9 cellular contexts compared by ENCODE assay signal in genomic region chr16:29675811-29676643, GRCh38. TPM values are rescaled to one million over a fixed set of nuclear protein-coding genes. Genes with fewer than 3 reads are reported as not detected.
DNase-seq lines count a peak whose midpoint lies in the region; ATAC-seq and TF ChIP-seq lines count a peak whose summit lies in the region.
"Had no signal": no experiment of that assay in that cellular context is flagged by ENCODE, and none has a peak within 500 bp of the region (broad histone marks: within the 10 kb centered on the region; RNA-seq: fewer than 3 reads in every experiment).

No MANE protein-coding gene starts in this region.

- no peaks in the 10 kb centered on the region for H4K20me1 ChIP-seq in H9 (ENCODE audit: control insufficient read depth, insufficient read depth, insufficient read length)
- no peaks in the 10 kb centered on the region for H4K20me1 ChIP-seq in SK-N-SH (ENCODE audit: insufficient read depth)

- H3K9me3 ChIP-seq in H9 (ENCODE audit: control insufficient read depth, low read depth, low read length): no peaks in the 10 kb centered on the region
- no peaks in the 10 kb centered on the region for H3K9me3 ChIP-seq in SK-N-SH
- H3K9me3 ChIP-seq: adrenal gland had no signal

- H3K23ac ChIP-seq in H9 (ENCODE audit: insufficient read length, low read depth, low read length): no peak overlapping the region

- H3K4me1 Mint-ChIP-seq in CD14-positive monocyte (peaks cover 53% of the 10 kb centered on the region), H9 (peaks cover 17 to 24% of the 10 kb centered on the region in 2 experiments)

- no CpG with 5 or more reads among the region's 3 CpGs for WGBS in H9 (ENCODE audit: extremely low coverage, insufficient read length, low lambda C conversion rate)
- 47% methylated on average over 3 of the region's 3 CpGs for WGBS in SK-N-SH (ENCODE audit: low lambda C conversion rate)

- POLR2A ChIA-PET in SK-N-SH (lab: Yijun Ruan, JAX): no interaction called here

- H4K5ac ChIP-seq in H9 (ENCODE audit: insufficient read length, low read depth, low read length): no peak overlapping the region

- H3K4me2 ChIP-seq in H9 (ENCODE audit: insufficient read depth, insufficient read length, low read length) (no peak overlapping the region), SK-N-SH (no peak overlapping the region)

- H3K36me3 ChIP-seq in SK-N-SH (replicated peaks in 1 of 2; ENCODE audit: control insufficient read depth in 1 of 2, insufficient read depth in 2 of 2, low read length in 1 of 2): no peaks in the 10 kb centered on the region
- H3K36me3 ChIP-seq: adrenal gland had no signal

- no peak overlapping the region for H4K91ac ChIP-seq in H9 (ENCODE audit: insufficient read length, low read depth, low read length)

- ATAC-seq in left ventricle myocardium superior (peak; percentile 42), GM19397 (IDR thresholded peaks at IDR 0.05; ENCODE audit: unreplicated experiment) (no peak), HG02884 (IDR thresholded peaks at IDR 0.05; ENCODE audit: unreplicated experiment) (no peak)

- H3K4ac ChIP-seq in H9 (ENCODE audit: low read depth, low read length): no peak overlapping the region

- no peaks in the 10 kb centered on the region for H3F3A ChIP-seq in SK-N-SH (replicated peaks; ENCODE audit: insufficient read depth)

- H3K79me2 ChIP-seq in H9 (ENCODE audit: insufficient read depth, low read length) (peaks cover 3% of the 10 kb centered on the region; the same call in 1 of the 2 replicates), SK-N-SH (ENCODE audit: insufficient read depth) (no peaks in the 10 kb centered on the region)

- no peaks in the 10 kb centered on the region for H3K79me1 ChIP-seq in H9 (ENCODE audit: insufficient read depth, low read depth, low read length, poor library complexity, severe bottlenecking)

- peak overlapping the region; percentile 42 to 85 (median 54) for H3K27ac Mint-ChIP-seq in CD14-positive monocyte
- peak overlapping the region in 1 of 3 experiments; percentile 46; a peak in 3 of 7 replicates for H3K27ac Mint-ChIP-seq in H9

- TF ChIP-seq EP300 in SK-N-SH (IDR thresholded peaks at IDR 0.05; ENCODE audit: borderline replicate concordance in 1 of 2, low read depth in 1 of 2, low read length in 1 of 2): no peak

- H2BK5ac ChIP-seq in H9 (ENCODE audit: insufficient read length, low read length): no peak overlapping the region

- intact Hi-C loops in CD14-positive monocyte (cut with micrococcal nuclease): no loop called here
- intact Hi-C loops in left ventricle myocardium superior (cut with micrococcal nuclease): no loop called here

- no peak overlapping the region for H2AK5ac ChIP-seq in H9 (ENCODE audit: insufficient read length, low read length)

- no peak for TF ChIP-seq CTCF in CD14-positive monocyte (IDR thresholded peaks at IDR 0.05)
- no peak for TF ChIP-seq CTCF in H9 (conservative IDR thresholded peaks at IDR 0.05)
- no peak for TF ChIP-seq CTCF in SK-N-SH (IDR thresholded peaks at IDR 0.05)

- no peak overlapping the region for H3K9ac ChIP-seq in H9 (ENCODE audit: extremely low read depth, insufficient read length, low read length)
- no peak overlapping the region for H3K9ac ChIP-seq in SK-N-SH

- H3K27ac ChIP-seq in H9 (ENCODE audit: insufficient read length, low read depth, low read length) (no peak overlapping the region), SK-N-SH (ENCODE audit: low read depth in 2 of 2, low read length in 1 of 2) (no peak overlapping the region)
- H3K27ac ChIP-seq: adrenal gland had no signal

- H2BK20ac ChIP-seq in H9 (ENCODE audit: low read depth, low read length, poor library complexity, severe bottlenecking): no peak overlapping the region

- H3K4me3 ChIP-seq in SK-N-SH (ENCODE audit: low read depth in 2 of 2, low read length in 1 of 2): no peak overlapping the region
- H3K4me3 ChIP-seq: adrenal gland had no signal

- H3K9me2 ChIP-seq in SK-N-SH: no peaks in the 10 kb centered on the region

- no peak overlapping the region for H3K18ac ChIP-seq in H9 (ENCODE audit: insufficient read length, low read depth, low read length)

- H3K27me3 Mint-ChIP-seq in CD14-positive monocyte (ENCODE audit: low read depth in 3 of 3) (peaks cover 2% of the 10 kb centered on the region in 3 donors), H9 (ENCODE audit: low read depth) (no peaks in the 10 kb centered on the region; the same call in 1 of the 2 replicates)

- H4K8ac ChIP-seq in H9 (replicated peaks; ENCODE audit: insufficient read length, low read depth, low read length): no peak overlapping the region

- H3K9me3 Mint-ChIP-seq in CD14-positive monocyte (no peaks in the 10 kb centered on the region), H9 (no peaks in the 10 kb centered on the region)

- no peaks in the 10 kb centered on the region for H3K27me3 ChIP-seq in H9 (ENCODE audit: insufficient read depth, low read length)
- no peaks in the 10 kb centered on the region for H3K27me3 ChIP-seq in SK-N-SH (ENCODE audit: insufficient read depth)
- H3K27me3 ChIP-seq: adrenal gland had no signal

- H3T11ph ChIP-seq in H9 (ENCODE audit: low read length): no peak overlapping the region

- no peak overlapping the region for H2BK120ac ChIP-seq in H9 (ENCODE audit: low read depth, low read length, poor library complexity, severe bottlenecking)

- no peak overlapping the region for H2BK15ac ChIP-seq in H9 (ENCODE audit: low read depth, low read length)

- no peak for DNase-seq in CD14-positive monocyte (ENCODE audit: low spot score)
- peak; percentile 67 for DNase-seq in H9
- DNase-seq in SK-N-SH: peak; percentile 67
- no peak for DNase-seq in left ventricle myocardium superior
- DNase-seq in A172 (ENCODE audit: low spot score): no peak
- DNase-seq in activated CD8-positive, alpha-beta memory T cell treated with anti-CD3 and anti-CD28 coated beads, Interleukin-2, amount 50 U/mL, for 48 hours: no peak

- H3K36me3 Mint-ChIP-seq in CD14-positive monocyte (peaks cover 4 to 15% of the 10 kb centered on the region in 2 donors), H9 (ENCODE audit: insufficient read depth in 1 of 3, low read depth in 3 of 3) (peaks cover 3 to 7% (median 6%) of the 10 kb centered on the region in 3 experiments)

- H3K4me1 ChIP-seq in H9 (ENCODE audit: insufficient read depth, low read length): peaks cover 3% of the 10 kb centered on the region; the same call in 1 of the 2 replicates
- H3K4me1 ChIP-seq in SK-N-SH (ENCODE audit: control insufficient read depth in 1 of 2, insufficient read depth in 2 of 2, low read depth in 1 of 2, low read length in 1 of 2): peaks cover 0 to 2% of the 10 kb centered on the region in 2 experiments; a peak in 1 of 4 replicates

- peaks cover 6% of the 10 kb centered on the region for H3K23me2 ChIP-seq in H9 (ENCODE audit: insufficient read length, low read depth, low read length, poor library complexity, severe bottlenecking)

- H3K14ac ChIP-seq in H9 (ENCODE audit: insufficient read depth, low read length): no peak overlapping the region

- CTCF ChIA-PET in SK-N-SH (lab: Yijun Ruan, JAX): interaction anchor here (1.1 to 1.2 kb wide), 2 partner anchors 46 to 53 kb away, joined by 4 read pairs; no protein-coding TSS in a partner anchor

- no peak for TF ChIP-seq RAD21 in SK-N-SH (IDR thresholded peaks at IDR 0.05; ENCODE audit: low read length)

- no peak overlapping the region for H3K56ac ChIP-seq in H9 (ENCODE audit: insufficient read length, low read depth, low read length)

- H2BK12ac ChIP-seq in H9 (ENCODE audit: insufficient read length, low read depth, low read length): no peak overlapping the region

- H3K4me3 Mint-ChIP-seq in CD14-positive monocyte (no peak overlapping the region), H9 (0 out of 5 replicates have a peak overlapping the region, but pooled peaks of 1 of the 2 experiments have one; percentile 7)

- H2AFZ ChIP-seq in H9 (ENCODE audit: low read length) (no peak overlapping the region), SK-N-SH (ENCODE audit: low read depth) (peak overlapping the region; percentile 67)

TF ChIP-seq in SK-N-SH, 30 proteins besides CTCF, POLR2A, EP300 and RAD21:
- TF ChIP-seq RXRA (IDR thresholded peaks at IDR 0.05; ENCODE audit: borderline replicate concordance, low read depth) (no peak), TAF1 (IDR thresholded peaks at IDR 0.05; ENCODE audit: borderline replicate concordance, low read depth, low read length) (no peak), MXI1 (IDR thresholded peaks at IDR 0.05; ENCODE audit: low read depth, low read length) (0 out of 2 replicates have a peak, but pooled peaks have one; percentile 22)
- TF ChIP-seq, protein P1, sequence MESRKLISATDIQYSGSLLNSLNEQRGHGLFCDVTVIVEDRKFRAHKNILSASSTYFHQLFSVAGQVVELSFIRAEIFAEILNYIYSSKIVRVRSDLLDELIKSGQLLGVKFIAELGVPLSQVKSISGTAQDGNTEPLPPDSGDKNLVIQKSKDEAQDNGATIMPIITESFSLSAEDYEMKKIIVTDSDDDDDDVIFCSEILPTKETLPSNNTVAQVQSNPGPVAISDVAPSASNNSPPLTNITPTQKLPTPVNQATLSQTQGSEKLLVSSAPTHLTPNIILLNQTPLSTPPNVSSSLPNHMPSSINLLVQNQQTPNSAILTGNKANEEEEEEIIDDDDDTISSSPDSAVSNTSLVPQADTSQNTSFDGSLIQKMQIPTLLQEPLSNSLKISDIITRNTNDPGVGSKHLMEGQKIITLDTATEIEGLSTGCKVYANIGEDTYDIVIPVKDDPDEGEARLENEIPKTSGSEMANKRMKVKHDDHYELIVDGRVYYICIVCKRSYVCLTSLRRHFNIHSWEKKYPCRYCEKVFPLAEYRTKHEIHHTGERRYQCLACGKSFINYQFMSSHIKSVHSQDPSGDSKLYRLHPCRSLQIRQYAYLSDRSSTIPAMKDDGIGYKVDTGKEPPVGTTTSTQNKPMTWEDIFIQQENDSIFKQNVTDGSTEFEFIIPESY (IDR thresholded peaks at IDR 0.05; ENCODE audit: borderline replicate concordance, low read depth): no peak

RNA-seq across cellular contexts. Expression of gene QPRT, which starts 3.0 kb away (rescaled TPM):
- polyA plus RNA-seq in CD14-positive monocyte (1 to 10 TPM; 2.1 to 3.9 TPM), SK-N-SH (2012; rRNA removed) (12.5 and 12.6 TPM in 2 replicates)
- total RNA-seq in H9 (2021) (107 TPM in 2 replicates), left ventricle myocardium superior (26.0 TPM)
- 8.3 and 10.6 TPM in 2 replicates for polyA plus RNA-seq in SK-N-SH (2012; cell fraction: cytosol; rRNA removed)
- 10.8 and 11.3 TPM in 2 replicates for polyA plus RNA-seq in SK-N-SH (2012; cell fraction: nucleus; rRNA removed)
- 83.7 and 122 TPM in 2 replicates for total RNA-seq in A172 (2014; rRNA removed; shearing (Covaris generic))

RNA-seq across cellular contexts. Expression of gene SPN, which starts 13.0 kb away (rescaled TPM):
- polyA plus RNA-seq in CD14-positive monocyte: 10 to 100 TPM; 46.6 to 71.0 TPM
- 0.77 and 1.1 TPM in 2 replicates for total RNA-seq in H9 (2021)
- polyA plus RNA-seq in SK-N-SH (2012; rRNA removed): 0.10 and 0.13 TPM in 2 replicates
- 0.03 and 0.05 TPM in 2 replicates for polyA plus RNA-seq in SK-N-SH (2012; cell fraction: cytosol; rRNA removed)
- polyA plus RNA-seq in SK-N-SH (2012; cell fraction: nucleus; rRNA removed): 0.06 TPM in 2 replicates
- 0.87 TPM for total RNA-seq in left ventricle myocardium superior
- 12.6 and 15.7 TPM in 2 replicates for total RNA-seq in A172 (2014; rRNA removed; shearing (Covaris generic))

Comparison
In these comparisons a context has a peak if more than half of its experiments do, and no peak if none do; other contexts are left out.
1. DNase-seq: peak in H9 (single experiment) and SK-N-SH (single experiment); none in CD14-positive monocyte (single experiment), left ventricle myocardium superior (single experiment), A172 (single experiment) and activated CD8-positive, alpha-beta memory T cell treated with anti-CD3 and anti-CD28 coated beads, Interleukin-2, amount 50 U/mL, for 48 hours (single experiment).